10 cellular contexts compared by ENCODE assay signal in the genomic region with DNA sequence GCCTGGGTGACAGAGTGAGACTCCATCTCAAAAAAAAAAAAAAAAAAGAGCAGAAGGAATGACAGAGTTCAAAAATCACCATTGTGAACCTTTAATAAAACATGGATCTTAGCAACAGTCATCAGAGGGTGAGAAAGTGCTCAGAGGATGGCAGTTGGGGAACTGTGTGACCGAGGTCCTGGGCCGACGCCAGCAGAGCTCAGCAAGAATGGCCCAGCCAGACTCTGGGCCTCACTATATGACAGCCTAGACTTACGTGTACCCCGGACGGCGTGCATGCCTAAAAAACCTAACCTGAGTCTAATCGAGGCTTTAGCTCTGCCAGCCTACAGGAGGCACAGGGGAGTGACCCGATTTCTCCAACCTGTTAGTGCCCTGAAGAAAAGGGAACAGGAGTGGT.
"Had no signal": no experiment of that assay in that cellular context is flagged by ENCODE, and none has a peak within 500 bp of the region (broad histone marks: within the 10 kb centered on the region; RNA-seq: fewer than 3 reads in every experiment).

No MANE protein-coding gene starts in this region.

- H3K27ac Mint-ChIP-seq: activated naive CD4-positive, alpha-beta T cell treated with anti-CD3 and anti-CD28 coated beads, Interleukin-2, amount 50 U/mL, for 24 hours; stimulated activated naive B cell treated with anti-CD40 and anti-IgM and Interleukin-4, amounts not matched to agents 10 μg/mL and 1 μg/mL and 100 μg/mL, for 72 hours had no signal

- H3K4me3 ChIP-seq: heart left ventricle, lung, right lobe of liver had no signal

- DNase-seq: activated effector memory CD4-positive, alpha-beta T cell treated with Interleukin-2 at 50 U/mL for 16 hours; activated T-cell treated with anti-CD3 and anti-CD28 coated beads, Interleukin-2, amount 50 U/mL, for 1 hour; dermis blood vessel endothelial cell; midbrain; stimulated activated CD4-positive, alpha-beta T cell treated with anti-CD3 and anti-CD28 coated beads, Interleukin-1b, Interleukin-23, amount 100 ng/mL, for 48 hours; stimulated activated naive B cell treated with anti-CD40 and anti-IgM and Interleukin-4, amounts not matched to agents 10 μg/mL and 1 μg/mL and 100 μg/mL, for 72 hours had no signal

- H3K4me3 Mint-ChIP-seq: activated naive CD4-positive, alpha-beta T cell treated with anti-CD3 and anti-CD28 coated beads, Interleukin-2, amount 50 U/mL, for 24 hours had no signal

- H3K27me3 Mint-ChIP-seq: activated naive CD4-positive, alpha-beta T cell treated with anti-CD3 and anti-CD28 coated beads, Interleukin-2, amount 50 U/mL, for 24 hours; stimulated activated naive B cell treated with anti-CD40 and anti-IgM and Interleukin-4, amounts not matched to agents 10 μg/mL and 1 μg/mL and 100 μg/mL, for 72 hours had no signal

- H3K9me3 Mint-ChIP-seq: activated naive CD4-positive, alpha-beta T cell treated with anti-CD3 and anti-CD28 coated beads, Interleukin-2, amount 50 U/mL, for 24 hours; stimulated activated naive B cell treated with anti-CD40 and anti-IgM and Interleukin-4, amounts not matched to agents 10 μg/mL and 1 μg/mL and 100 μg/mL, for 72 hours had no signal

- H3K27me3 ChIP-seq: heart left ventricle, right lobe of liver had no signal

- ATAC-seq: stimulated activated naive B cell treated with anti-CD40 and anti-IgM and Interleukin-4, amounts not matched to agents 10 μg/mL and 1 μg/mL and 100 μg/mL, for 72 hours had no signal

- H3K9me3 ChIP-seq: heart left ventricle, right lobe of liver had no signal
